ENCODE assay signal across 1 cellular context in genomic region chr17:7191571-7192270, GRCh38.
TF ChIP-seq lines count a peak whose summit lies in the region.

No MANE protein-coding gene starts in this region.

TF ChIP-seq in endothelial cell of umbilical vein, 7 proteins besides CTCF, POLR2A, EP300 and RAD21:
- peak; percentile 42 for TF ChIP-seq FOS (IDR thresholded peaks at IDR 0.05; ENCODE audit: borderline replicate concordance, insufficient read depth, low read length)
- TF ChIP-seq EZH2 (IDR thresholded peaks at IDR 0.05; ENCODE audit: borderline replicate concordance, low read depth, low read length, severe bottlenecking), result no peak
- TF ChIP-seq POLR2AphosphoS5 (IDR thresholded peaks at IDR 0.05; ENCODE audit: insufficient read depth, low read depth, low read length), result no peak
